Comparison of ENCODE assay signal across 9 cellular contexts in the genomic region with DNA sequence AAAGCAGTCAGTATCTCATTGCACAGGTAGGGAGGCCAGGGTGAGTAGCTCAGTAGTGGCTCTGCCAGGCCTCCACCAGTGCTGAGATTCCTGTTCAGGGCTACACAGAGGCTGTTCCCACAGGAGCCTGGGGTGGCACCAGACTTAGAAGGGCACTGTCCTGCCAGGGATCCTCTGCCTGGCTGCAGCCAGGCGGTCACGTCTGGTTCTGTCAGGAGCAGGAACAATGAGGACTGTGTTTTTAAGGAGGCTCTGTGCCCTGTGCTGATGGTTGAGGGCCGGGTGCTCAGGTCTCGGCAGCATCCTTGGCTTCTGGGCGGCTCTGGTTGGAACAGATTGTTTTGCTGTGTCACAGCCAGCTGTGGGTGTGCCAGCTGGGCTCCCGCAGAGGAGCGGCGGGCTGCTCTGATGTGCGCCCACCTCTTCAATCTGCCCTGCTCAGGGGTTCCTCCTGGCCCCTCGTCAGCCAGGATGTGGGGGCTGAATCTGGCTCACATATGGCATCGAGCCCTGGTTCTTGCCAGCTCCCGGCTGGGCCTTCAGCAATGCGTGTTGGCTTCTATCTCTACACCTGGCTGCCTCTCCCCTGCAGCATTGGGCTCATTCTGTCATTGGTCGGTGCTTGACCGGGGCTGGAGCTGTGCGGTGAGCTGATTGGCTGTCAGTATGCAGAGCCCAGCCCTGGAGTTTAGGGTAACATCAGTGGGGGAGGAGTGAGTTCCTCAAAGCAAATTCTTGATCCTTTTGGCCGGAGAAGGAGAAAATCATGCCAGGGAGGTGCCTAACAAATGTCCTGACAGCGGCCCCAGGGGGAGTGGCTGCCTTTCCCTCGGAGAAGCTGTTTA. TPM values are rescaled to one million over a fixed set of nuclear protein-coding genes. Genes with fewer than 3 reads are reported as not detected.
DNase-seq lines count a peak whose midpoint lies in the region; ATAC-seq and TF ChIP-seq lines count a peak whose summit lies in the region.
"Had no signal": no experiment of that assay in that cellular context is flagged by ENCODE, and none has a peak within 500 bp of the region (broad histone marks: within the 10 kb centered on the region; RNA-seq: fewer than 3 reads in every experiment).

No MANE protein-coding gene starts in this region.

- no peaks in the 10 kb centered on the region for H3K27me3 ChIP-seq in esophagus muscularis mucosa

- ATAC-seq in HG02840 (IDR thresholded peaks at IDR 0.05; ENCODE audit: low FRiP score, unreplicated experiment) (no peak), HG02678 (IDR thresholded peaks at IDR 0.05; ENCODE audit: unreplicated experiment) (no peak)

- H3K9me3 ChIP-seq in esophagus muscularis mucosa, result no peaks in the 10 kb centered on the region

- peak overlapping the region; percentile 24 to 37 (median 34) for H3K4me3 ChIP-seq in esophagus muscularis mucosa

- TF ChIP-seq POLR2A in esophagus muscularis mucosa (IDR thresholded peaks at IDR 0.05; ENCODE audit: low read depth), result no peak

- TF ChIP-seq EP300 in esophagus muscularis mucosa (IDR thresholded peaks at IDR 0.05), result no peak

- WGBS in esophagus muscularis mucosa, result 28% methylated on average over 10 of the region's 19 CpGs

- peak overlapping the region; percentile 78 to 84 (median 82) for H3K27ac ChIP-seq in esophagus muscularis mucosa (replicated peaks in 1 of 4)

- peak; percentile 68 for DNase-seq in AG08396 (ENCODE audit: low spot score)
- peak; percentile 64 for DNase-seq in NCI-H2196 treated with DMSO at 0.1 percent for 48 hours (lab: John Stamatoyannopoulos, UW; ENCODE audit: unreplicated experiment)
- no peak for DNase-seq in esophagus muscularis mucosa (ENCODE audit: extremely low spot score)
- DNase-seq in mucosa of gallbladder (ENCODE audit: low spot score), result peak; percentile 45
- no peak for DNase-seq in stimulated activated naive CD4-positive, alpha-beta T cell treated with Interleukin-2 at 50 U/mL for 16 hours (lab: John Stamatoyannopoulos, UW)
- DNase-seq in DMS153 treated with DMSO at 0.1 percent for 48 hours (lab: John Stamatoyannopoulos, UW; ENCODE audit: unreplicated experiment), result no peak
- DNase-seq: DND-41 had no signal

- H3K36me3 ChIP-seq in esophagus muscularis mucosa, result peaks cover 13 to 69% (median 50%) of the 10 kb centered on the region in 4 donors

- intact Hi-C loops in esophagus muscularis mucosa (cut with DNase I), result loop anchor here (2.0 kb wide), 1 partner anchor 43 kb away; no protein-coding TSS in a partner anchor

- peaks cover 35 to 57% (median 53%) of the 10 kb centered on the region in 4 donors for H3K4me1 ChIP-seq in esophagus muscularis mucosa

- peak in 1 of 3 experiments; percentile 26 for TF ChIP-seq CTCF in esophagus muscularis mucosa (IDR thresholded peaks at IDR 0.05)

RNA-seq across cellular contexts. Expression of a gene that starts 41.2 kb away (rescaled TPM):
- total RNA-seq in esophagus muscularis mucosa, result 10 to 100 TPM; 51.4 to 72.6 (median 68.1) TPM
- total RNA-seq in mucosa of gallbladder, result 1.6 TPM

Comparison
In these comparisons a context has a peak if more than half of its experiments do, and no peak if none do; other contexts are left out.
1. DNase-seq: peak in AG08396 (single experiment), NCI-H2196 treated with DMSO at 0.1 percent for 48 hours (single experiment) and mucosa of gallbladder (single experiment); none in esophagus muscularis mucosa (single experiment), stimulated activated naive CD4-positive, alpha-beta T cell treated with Interleukin-2 at 50 U/mL for 16 hours (single experiment) and DMS153 treated with DMSO at 0.1 percent for 48 hours (single experiment).
2. RNA of a gene that starts 41.2 kb away (total RNA-seq): 51.4 to 72.6 TPM in esophagus muscularis mucosa; 1.6 TPM in mucosa of gallbladder (single experiment); every median in the first group is over 10 times any median in the second.